ENCODE assay signal across 8 cellular contexts in the genomic region with DNA sequence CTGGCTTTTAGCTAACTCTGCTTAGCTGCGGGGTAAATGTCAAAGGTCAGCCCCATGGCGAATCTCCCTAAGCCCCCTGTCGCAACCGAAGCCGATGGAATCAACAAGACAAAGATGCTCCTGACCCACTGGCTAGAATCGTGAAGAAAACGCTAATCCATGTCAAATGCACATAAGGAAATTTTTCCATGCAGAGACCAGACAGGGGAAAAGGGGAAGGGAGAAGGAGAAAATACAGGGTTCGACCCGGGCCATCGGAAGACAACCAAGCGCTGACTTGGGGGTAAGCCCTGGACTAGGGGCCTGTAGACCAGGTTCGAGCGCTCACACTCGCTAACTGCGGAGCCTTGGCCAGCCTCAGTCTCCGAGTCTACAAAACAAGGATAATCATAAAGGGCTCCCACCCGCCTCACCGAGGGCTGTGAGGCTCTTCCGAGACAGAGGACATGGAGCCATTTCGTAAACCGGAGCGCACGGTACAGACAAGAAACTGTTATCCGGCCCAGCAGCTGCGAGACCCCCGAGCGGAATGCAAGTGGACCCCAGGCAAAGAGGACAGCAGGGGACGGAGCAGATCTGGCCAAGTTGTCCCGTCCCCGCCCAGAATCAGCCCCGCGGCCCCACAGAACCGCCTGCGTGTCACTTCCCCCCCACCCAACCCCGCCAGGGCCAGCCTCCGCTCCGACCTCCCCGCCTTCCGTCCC. TPM values are rescaled to one million over a fixed set of nuclear protein-coding genes. Genes with fewer than 3 reads are reported as not detected.
A peak's percentile ranks its signal among the peaks of the same experiment; 100 is the strongest.
DNase-seq lines count a peak whose midpoint lies in the region; ATAC-seq, FAIRE-seq and TF ChIP-seq lines count a peak whose summit lies in the region.

No MANE protein-coding gene starts in this region.

- H3K36me3 Mint-ChIP-seq in T-helper 17 cell (ENCODE audit: low read depth): peaks cover 2% of the 10 kb centered on the region

- peak; percentile 21 for DNase-seq in GM10266 (ENCODE audit: extremely low spot score)
- no peak for DNase-seq in T-helper 17 cell
- DNase-seq in fibroblast of gingiva (ENCODE audit: low read depth): peak; percentile 20
- no peak for DNase-seq in omental fat pad (ENCODE audit: low spot score)
- no peak for DNase-seq in SW480 (ENCODE audit: low spot score)
- DNase-seq in GM19239 (ENCODE audit: insufficient read length, low spot score): no peak

- ATAC-seq in HG02759 (IDR thresholded peaks at IDR 0.05; ENCODE audit: unreplicated experiment) (peak; percentile 1), T-helper 17 cell (peak; percentile 27), omental fat pad (ENCODE audit: low FRiP score) (peak; percentile 37), GM18909 (IDR thresholded peaks at IDR 0.05; ENCODE audit: poor library complexity, unreplicated experiment) (no peak)

- peaks cover 38% of the 10 kb centered on the region for H3K4me1 Mint-ChIP-seq in T-helper 17 cell

- H3K4me3 Mint-ChIP-seq in T-helper 17 cell: peak overlapping the region; percentile 96

- H3K27ac Mint-ChIP-seq in T-helper 17 cell: peak overlapping the region; percentile 97

- no peaks in the 10 kb centered on the region for H3K27me3 Mint-ChIP-seq in T-helper 17 cell

- TF ChIP-seq CTCF in GM10266 (IDR thresholded peaks at IDR 0.05; ENCODE audit: control insufficient read depth, insufficient read depth, low read depth, missing control alignments) (no peak), omental fat pad (IDR thresholded peaks at IDR 0.05) (no peak)

- no peak for FAIRE-seq in GM19239 (lab: Jason Lieb, UNC)

- H3K9me3 ChIP-seq in T-helper 17 cell (ENCODE audit: control insufficient read depth, low read length, poor library complexity, severe bottlenecking): no peaks in the 10 kb centered on the region

RNA-seq across cellular contexts. Expression of gene SAR1A, which starts 0.5 kb away (rescaled TPM):
- 100 to 1,000 TPM; 131 to 132 TPM for total RNA-seq in T-helper 17 cell
- total RNA-seq in omental fat pad: 100 to 1,000 TPM in 3 of 4 donors, 10 to 100 TPM in 1; 97.7 to 179 (median 141) TPM

RNA-seq across cellular contexts. Expression of gene TYSND1, which starts 23.3 kb away (rescaled TPM):
- total RNA-seq in T-helper 17 cell: 10 to 100 TPM; 14.2 to 14.9 TPM
- total RNA-seq in omental fat pad: 10 to 100 TPM; 10.7 to 20.3 (median 13.7) TPM

RNA-seq across cellular contexts. Expression of gene AIFM2, which starts 37.2 kb away (rescaled TPM):
- total RNA-seq in T-helper 17 cell: 1 to 10 TPM; 2.1 to 3.0 TPM
- total RNA-seq in omental fat pad: 100 to 1,000 TPM in 1 of 4 donors, 10 to 100 TPM in 3; 32.8 to 118 (median 53.6) TPM

Comparison
In these comparisons a context has a peak if more than half of its experiments do, and no peak if none do; other contexts are left out.
1. DNase-seq: peak in GM10266 (single experiment) and fibroblast of gingiva (single experiment); none in T-helper 17 cell (0 of 3), omental fat pad (single experiment), SW480 (single experiment) and GM19239 (single experiment).
2. RNA of gene AIFM2, which starts 37.2 kb away (total RNA-seq): 32.8 to 118 TPM in omental fat pad; 2.1 to 3.0 TPM in T-helper 17 cell; every median in the first group is over 4 times any median in the second.